In genomic region chr16:81204794-81205680, GRCh38 we compare ENCODE assay signal across 1 cellular context.
TF ChIP-seq lines count a peak whose summit lies in the region.

No MANE protein-coding gene starts in this region.

TF ChIP-seq in K562, 482 proteins besides CTCF, POLR2A, EP300 and RAD21:
- TF ChIP-seq NFXL1 (CRISPR knock-in tag; IDR thresholded peaks at IDR 0.05) (no peak), KLF16 (IDR thresholded peaks at IDR 0.05) (0 out of 2 replicates have a peak, but pooled peaks have one; percentile 19), NRF1 (conservative IDR thresholded peaks at IDR 0.05 in 1 of 2, IDR thresholded peaks at IDR 0.05 in 1 of 2) (peak; percentile 78 to 82), CREM (IDR thresholded peaks at IDR 0.05; ENCODE audit: low read depth) (0 out of 2 replicates have a peak, but pooled peaks have one; percentile 7), JUND (IDR thresholded peaks at IDR 0.05; ENCODE audit: borderline replicate concordance, low read depth, low read length) (no peak), JUND (tag; IDR thresholded peaks at IDR 0.05; ENCODE audit: borderline replicate concordance, low read depth, low read length) (no peak), PCBP1 (IDR thresholded peaks at IDR 0.05; ENCODE audit: low read depth, low read length, poor library complexity, severe bottlenecking) (no peak), ARID3A (IDR thresholded peaks at IDR 0.05; ENCODE audit: borderline replicate concordance, low read depth, low read length) (peak; percentile 21; the same call in 1 of the 2 replicates), RCOR1 (IDR thresholded peaks at IDR 0.05; ENCODE audit: borderline replicate concordance in 1 of 2, low read depth in 2 of 2, low read length in 2 of 2) (peak; percentile 67 to 73; a peak in 2 of 4 replicates), ZNF512 (tag; IDR thresholded peaks at IDR 0.05) (0 out of 2 replicates have a peak, but pooled peaks have one; percentile 50), ATF1 (CRISPR knock-in tag; IDR thresholded peaks at IDR 0.05) (no peak), ATF1 (tag; IDR thresholded peaks at IDR 0.05) (0 out of 2 replicates have a peak, but pooled peaks have one; percentile 14), PHF21A (IDR thresholded peaks at IDR 0.05; ENCODE audit: borderline replicate concordance, low read depth) (0 out of 2 replicates have a peak, but pooled peaks have one; percentile 70), BMI1 (IDR thresholded peaks at IDR 0.05; ENCODE audit: low read length) (peak; percentile 36; the same call in 1 of the 2 replicates), RBM25 (IDR thresholded peaks at IDR 0.05; ENCODE audit: low read depth, low read length, severe bottlenecking) (no peak), ZNF589 (CRISPR knock-in tag; IDR thresholded peaks at IDR 0.05; ENCODE audit: low read depth) (no peak), HDAC1 (IDR thresholded peaks at IDR 0.05) (peak in 1 of 2 experiments; percentile 29; a peak in 1 of 4 replicates), PRDM10 (IDR thresholded peaks at IDR 0.05; ENCODE audit: partially characterized antibody) (no peak), HMG20A (CRISPR knock-in tag; conservative IDR thresholded peaks at IDR 0.05) (no peak), SMC3 (conservative IDR thresholded peaks at IDR 0.05; ENCODE audit: insufficient read depth, low read depth, low read length) (peak; percentile 41), DACH1 (IDR thresholded peaks at IDR 0.05; ENCODE audit: partially characterized antibody) (peak; percentile 64), DEAF1 (CRISPR knock-in tag; IDR thresholded peaks at IDR 0.05) (0 out of 2 replicates have a peak, but pooled peaks have one; percentile 13), GABPA (tag; conservative IDR thresholded peaks at IDR 0.05; ENCODE audit: low read depth) (no peak), CXXC5 (CRISPR knock-in tag; IDR thresholded peaks at IDR 0.05) (peak; percentile 22; the same call in 1 of the 2 replicates), KDM1A (IDR thresholded peaks at IDR 0.05) (peak; percentile 69 to 77), ZMIZ1 (IDR thresholded peaks at IDR 0.05; ENCODE audit: low read depth in 2 of 2, low read length in 2 of 2) (no peak)
